In genomic region chr2:109020217-109020637, GRCh38 we compare ENCODE assay signal across 15 cellular contexts.
DNase-seq lines count a peak whose midpoint lies in the region; ATAC-seq and TF ChIP-seq lines count a peak whose summit lies in the region.
"Had no signal": no experiment of that assay in that cellular context is flagged by ENCODE, and none has a peak within 500 bp of the region (broad histone marks: within the 10 kb centered on the region; RNA-seq: fewer than 3 reads in every experiment).

No MANE protein-coding gene starts in this region.

- DNase-seq in AG09319 (ENCODE audit: extremely low read depth, low read depth) (peak; percentile 2), ELR (ENCODE audit: low read depth) (peak; percentile 10), adipocyte (ENCODE audit: low read depth) (no peak), left kidney (ENCODE audit: low read depth, low spot score) (peak; percentile 36), HK-2 (ENCODE audit: unreplicated experiment) (no peak), putamen (ENCODE audit: low spot score) (no peak)
- DNase-seq in activated naive CD4-positive, alpha-beta T cell treated with anti-CD3 and anti-CD28 coated beads, Interleukin-2, amount 10 ng/mL, durations not matched to agents 7 days and 5 days, result no peak
- DNase-seq: activated gamma-delta T cell treated with Interleukin-2 at 50 U/mL for 16 hours; DMS 273 treated with DMSO at 0.1 percent for 48 hours; effector memory CD4-positive, alpha-beta T cell; stomach; WERI-Rb-1 had no signal

- H3K9me3 ChIP-seq in adipocyte (ENCODE audit: control insufficient read depth, low read length), result peaks cover 8% of the 10 kb centered on the region
- H3K9me3 ChIP-seq: stomach had no signal

- no peaks in the 10 kb centered on the region for H3K36me3 Mint-ChIP-seq in activated naive CD4-positive, alpha-beta T cell treated with anti-CD3 and anti-CD28 coated beads, Interleukin-2, amount 10 ng/mL, durations not matched to agents 7 days and 5 days
- H3K36me3 Mint-ChIP-seq: IgD-negative memory B cell had no signal

- no peak for TF ChIP-seq CTCF in AG09319 (IDR thresholded peaks at IDR 0.05; ENCODE audit: low read depth, low read length)

- H3K9me3 Mint-ChIP-seq in activated naive CD4-positive, alpha-beta T cell treated with anti-CD3 and anti-CD28 coated beads, Interleukin-2, amount 10 ng/mL, durations not matched to agents 7 days and 5 days, result no peaks in the 10 kb centered on the region
- H3K9me3 Mint-ChIP-seq: IgD-negative memory B cell, neural crest cell had no signal

- peaks cover 36% of the 10 kb centered on the region for H3K4me1 ChIP-seq in adipocyte (ENCODE audit: control insufficient read depth, insufficient read depth, low read length)

- H3K4me1 Mint-ChIP-seq in activated naive CD4-positive, alpha-beta T cell treated with anti-CD3 and anti-CD28 coated beads, Interleukin-2, amount 10 ng/mL, durations not matched to agents 7 days and 5 days, result peaks cover 13% of the 10 kb centered on the region
- H3K4me1 Mint-ChIP-seq: IgD-negative memory B cell had no signal

- H3K27me3 ChIP-seq in adipocyte (replicated peaks; ENCODE audit: control insufficient read depth, insufficient read depth, low read length), result peaks cover 36% of the 10 kb centered on the region

- ATAC-seq in GM18858 (IDR thresholded peaks at IDR 0.05; ENCODE audit: unreplicated experiment), result no peak

- H3K9ac ChIP-seq in adipocyte (ENCODE audit: low read length), result peak overlapping the region; percentile 14

- H3K4me3 ChIP-seq in adipocyte (ENCODE audit: low read length), result peak overlapping the region; percentile 36
- H3K4me3 ChIP-seq: stomach had no signal

- H3K36me3 ChIP-seq in adipocyte (ENCODE audit: control insufficient read depth, insufficient read depth, low read length, severe bottlenecking), result no peaks in the 10 kb centered on the region
- H3K36me3 ChIP-seq: stomach, WERI-Rb-1 had no signal

- no peak overlapping the region for H3K27ac Mint-ChIP-seq in activated naive CD4-positive, alpha-beta T cell treated with anti-CD3 and anti-CD28 coated beads, Interleukin-2, amount 10 ng/mL, durations not matched to agents 7 days and 5 days
- H3K27ac Mint-ChIP-seq: IgD-negative memory B cell had no signal

- H3K4me3 Mint-ChIP-seq in activated naive CD4-positive, alpha-beta T cell treated with anti-CD3 and anti-CD28 coated beads, Interleukin-2, amount 10 ng/mL, durations not matched to agents 7 days and 5 days, result no peak overlapping the region
- H3K4me3 Mint-ChIP-seq: IgD-negative memory B cell, neural crest cell had no signal

- CTCF ChIA-PET in activated naive CD4-positive, alpha-beta T cell treated with anti-CD3 and anti-CD28 coated beads, Interleukin-2, amount 10 ng/mL, durations not matched to agents 7 days and 5 days (lab: Charles Lee), result interaction anchor here (0.7 to 1.0 kb wide), 4 partner anchors 17 to 106 kb away, joined by 3 to 4 read pairs (median 3); partner anchors contain the start of gene EDAR

- peaks cover 8% of the 10 kb centered on the region for H3K27me3 Mint-ChIP-seq in activated naive CD4-positive, alpha-beta T cell treated with anti-CD3 and anti-CD28 coated beads, Interleukin-2, amount 10 ng/mL, durations not matched to agents 7 days and 5 days

Comparison
In these comparisons a context has a peak if more than half of its experiments do, and no peak if none do; other contexts are left out.
1. DNase-seq: peak in AG09319 (single experiment), ELR (single experiment) and left kidney (single experiment); none in adipocyte (single experiment), HK-2 (single experiment), activated naive CD4-positive, alpha-beta T cell treated with anti-CD3 and anti-CD28 coated beads, Interleukin-2, amount 10 ng/mL, durations not matched to agents 7 days and 5 days (single experiment) and putamen (single experiment).